8 cellular contexts compared by ENCODE assay signal in the genomic region with DNA sequence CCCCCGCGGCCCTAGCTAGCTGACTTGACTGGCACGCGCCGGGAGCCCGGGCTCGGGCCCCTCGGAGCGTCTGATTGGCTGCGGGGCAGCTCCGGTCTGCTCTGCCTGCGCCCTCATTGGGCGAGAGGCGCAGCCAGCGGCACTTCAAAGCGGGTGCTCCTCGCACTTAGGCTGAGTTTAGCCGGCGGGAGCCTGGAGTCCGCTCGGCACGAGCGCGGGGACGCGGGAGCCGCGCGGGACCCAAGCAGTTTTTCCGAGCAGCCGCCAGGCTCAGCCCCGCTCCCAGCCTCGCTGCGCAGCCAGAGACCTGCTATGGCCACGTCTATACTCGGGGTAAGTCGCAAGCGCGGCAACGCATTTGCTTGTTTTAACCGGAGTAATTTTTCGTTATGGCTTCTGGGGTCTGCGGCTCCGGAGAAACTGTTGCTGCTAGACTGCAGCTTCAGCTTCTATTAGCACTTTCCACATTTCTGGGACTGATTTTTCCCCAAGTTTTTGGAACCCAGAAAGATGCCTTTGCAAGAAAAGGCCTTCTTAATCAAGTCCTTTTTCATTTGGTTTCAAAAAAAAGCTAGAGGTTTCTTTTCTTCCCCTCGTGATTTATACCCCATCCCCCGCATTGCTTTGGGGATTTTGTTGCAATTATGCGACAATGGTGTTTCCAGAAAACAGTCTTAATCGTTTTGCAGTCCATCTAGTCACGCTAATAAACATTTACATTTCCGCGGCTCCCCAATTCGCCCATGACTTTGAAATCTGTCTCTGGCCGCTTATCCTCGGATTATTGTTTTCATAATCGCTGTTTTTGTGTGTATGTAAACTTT. TPM values are rescaled to one million over a fixed set of nuclear protein-coding genes. Genes with fewer than 3 reads are reported as not detected.
DNase-seq lines count a peak whose midpoint lies in the region; ATAC-seq and TF ChIP-seq lines count a peak whose summit lies in the region.

A gene (plus strand): TSS at position 174 of the 824 bp plus-strand sequence. CDS start 139 bp downstream, at position 313.

- peak; percentile 78 for DNase-seq in GM10266 (ENCODE audit: extremely low spot score)
- no peak for DNase-seq in OCI-LY7 (ENCODE audit: low spot score)
- peak; percentile 61 for DNase-seq in dermis blood vessel endothelial cell
- DNase-seq in natural killer cell treated with Interleukin-12 subunit alpha and Interleukin-12 subunit beta and Interleukin-15 and Interleukin-18, amount 100 ng/mL, for 72 hours (ENCODE audit: low spot score), result no peak
- DNase-seq in epidermal melanocyte (ENCODE audit: insufficient read length, low spot score), result no peak

- TF ChIP-seq CTCF in GM10266 (IDR thresholded peaks at IDR 0.05; ENCODE audit: control insufficient read depth, insufficient read depth, low read depth, missing control alignments), result no peak
- TF ChIP-seq CTCF in OCI-LY7 (conservative IDR thresholded peaks at IDR 0.05; ENCODE audit: low read length), result no peak

- H2AFZ ChIP-seq in ACC112 (ENCODE audit: low read length, unreplicated experiment), result peak within 1 kb of the TSS; percentile 51
- H2AFZ ChIP-seq in OCI-LY7 (ENCODE audit: low read length), result no peak within 1 kb of the TSS

- peaks cover 51 to 69% of the 10 kb centered on the region in 2 donors for H3K27me3 Mint-ChIP-seq in natural killer cell treated with Interleukin-12 subunit alpha and Interleukin-12 subunit beta and Interleukin-15 and Interleukin-18, amount 100 ng/mL, for 72 hours

- H3K36me3 ChIP-seq in ACC112 (ENCODE audit: insufficient read depth, low read length), result no peaks in the 10 kb centered on the region
- no peaks in the 10 kb centered on the region for H3K36me3 ChIP-seq in OCI-LY7 (ENCODE audit: insufficient read depth, low read length)

- CTCF ChIA-PET in OCI-LY7 (lab: Charles Lee; ENCODE audit: unreplicated experiment), result no interaction called here

- no peaks in the 10 kb centered on the region for H3K9me3 Mint-ChIP-seq in natural killer cell treated with Interleukin-12 subunit alpha and Interleukin-12 subunit beta and Interleukin-15 and Interleukin-18, amount 100 ng/mL, for 72 hours

- H3K79me2 ChIP-seq in ACC112 (ENCODE audit: control insufficient read depth, insufficient read depth, low read length, unreplicated experiment), result no peaks in the 10 kb centered on the region
- H3K79me2 ChIP-seq in OCI-LY7 (ENCODE audit: insufficient read depth, low read depth, low read length), result no peaks in the 10 kb centered on the region

- H3K9me3 ChIP-seq in OCI-LY7 (ENCODE audit: low read length), result no peaks in the 10 kb centered on the region

- H3K9me2 ChIP-seq in OCI-LY7 (ENCODE audit: insufficient read depth, low read length), result no peaks in the 10 kb centered on the region

- peaks cover 4% of the 10 kb centered on the region for H3K36me3 Mint-ChIP-seq in natural killer cell treated with Interleukin-12 subunit alpha and Interleukin-12 subunit beta and Interleukin-15 and Interleukin-18, amount 100 ng/mL, for 72 hours

- H3K4me2 ChIP-seq in OCI-LY7 (ENCODE audit: low read length), result peak within 1 kb of the TSS; percentile 49

- peak within 1 kb of the TSS; percentile 71 for H3K4me3 ChIP-seq in ACC112 (ENCODE audit: low read depth, low read length)
- H3K4me3 ChIP-seq in OCI-LY7 (ENCODE audit: low read depth, low read length, poor library complexity, severe bottlenecking), result no peak within 1 kb of the TSS

- H3K27ac Mint-ChIP-seq in natural killer cell treated with Interleukin-12 subunit alpha and Interleukin-12 subunit beta and Interleukin-15 and Interleukin-18, amount 100 ng/mL, for 72 hours, result no peak within 1 kb of the TSS

- POLR2A ChIA-PET in OCI-LY7 (lab: Charles Lee), result interaction anchor here (1.2 kb wide), 1 partner anchor 15 kb away, joined by 3 read pairs; no protein-coding TSS in a partner anchor

- peaks cover 97% of the 10 kb centered on the region for H3K27me3 ChIP-seq in ACC112 (ENCODE audit: insufficient read depth, low read length)

- intact Hi-C loops in OCI-LY7 (cut with micrococcal nuclease; ENCODE audit: unreplicated experiment), result loop anchor here (5.0 kb wide), 1 partner anchor 588 kb away; no protein-coding TSS in a partner anchor

- no peaks in the 10 kb centered on the region for H3K4me1 ChIP-seq in ACC112 (ENCODE audit: control insufficient read depth, insufficient read depth, low read length, unreplicated experiment)
- peaks cover 7% of the 10 kb centered on the region for H3K4me1 ChIP-seq in OCI-LY7 (ENCODE audit: insufficient read depth, low read length, poor library complexity, severe bottlenecking)

- H3K27ac ChIP-seq in ACC112 (ENCODE audit: low read depth, low read length) (no peak within 1 kb of the TSS), OCI-LY7 (ENCODE audit: low read depth, low read length, poor library complexity, severe bottlenecking) (no peak within 1 kb of the TSS)

- peaks cover 35 to 43% of the 10 kb centered on the region in 2 donors for H3K4me1 Mint-ChIP-seq in natural killer cell treated with Interleukin-12 subunit alpha and Interleukin-12 subunit beta and Interleukin-15 and Interleukin-18, amount 100 ng/mL, for 72 hours (ENCODE audit: low read depth in 2 of 2)

- H4K20me1 ChIP-seq in OCI-LY7 (ENCODE audit: insufficient read depth, low read length), result no peaks in the 10 kb centered on the region

- peak; percentile 53 to 68 for ATAC-seq in natural killer cell treated with Interleukin-12 subunit alpha and Interleukin-12 subunit beta and Interleukin-15 and Interleukin-18, amount 100 ng/mL, for 72 hours
- ATAC-seq in HG03442 (IDR thresholded peaks at IDR 0.05; ENCODE audit: unreplicated experiment) (no peak), GM18907 (IDR thresholded peaks at IDR 0.05; ENCODE audit: unreplicated experiment) (no peak)

- BruUV-seq in OCI-LY7 (replicated peaks; lab: Mats Ljungman, UMichigan), result no TSS peak

- peak within 1 kb of the TSS; percentile 83 for H3K4me3 Mint-ChIP-seq in natural killer cell treated with Interleukin-12 subunit alpha and Interleukin-12 subunit beta and Interleukin-15 and Interleukin-18, amount 100 ng/mL, for 72 hours

RNA-seq across cellular contexts. Expression of the gene that starts here (rescaled TPM):
- total RNA-seq in OCI-LY7 (2014; rRNA removed; shearing (Covaris generic)), result not detected in 2 replicates
- total RNA-seq in OCI-LY7 (2022), result not detected in 2 replicates
- not detected in 2 replicates for total RNA-seq in dermis blood vessel endothelial cell
- total RNA-seq in natural killer cell treated with Interleukin-12 subunit alpha and Interleukin-12 subunit beta and Interleukin-15 and Interleukin-18, amount 100 ng/mL, for 72 hours, result not detected

Comparison
In these comparisons a context has a peak if more than half of its experiments do, and no peak if none do; other contexts are left out.
1. Peak in DNase-seq in dermis blood vessel endothelial cell; RNA of the gene not detected or under 1 TPM.
2. Peak in ATAC-seq in natural killer cell treated with Interleukin-12 subunit alpha and Interleukin-12 subunit beta and Interleukin-15 and Interleukin-18, amount 100 ng/mL, for 72 hours; RNA of the gene not detected or under 1 TPM.